7 cellular contexts compared by ENCODE assay signal in genomic region chr3:4978966-4979400, GRCh38.
DNase-seq lines count a peak whose midpoint lies in the region; ATAC-seq and FAIRE-seq lines count a peak whose summit lies in the region.

No MANE protein-coding gene starts in this region.

- no peak for FAIRE-seq in GM18507 (lab: Jason Lieb, UNC)

- H3K4me3 ChIP-seq in iPS-20b (ENCODE audit: low read length) (peak overlapping the region; percentile 76; the same call in 1 of the 2 replicates), skin epidermis (peak overlapping the region; percentile 68 to 95 (median 87))

- H3K9me3 ChIP-seq in iPS-20b (ENCODE audit: insufficient read depth, low read depth, low read length) = no peaks in the 10 kb centered on the region

- H3K36me3 ChIP-seq in iPS-20b (ENCODE audit: insufficient read depth, low read depth, low read length) = no peaks in the 10 kb centered on the region

- H3K27me3 ChIP-seq in iPS-20b (ENCODE audit: insufficient read depth, low read length) = peaks cover 70% of the 10 kb centered on the region

- H3K27ac ChIP-seq in iPS-20b (ENCODE audit: low read length) (no peak overlapping the region), skin epidermis (peak overlapping the region; percentile 95 to 100 (median 99))

- H3K9ac ChIP-seq in iPS-20b (ENCODE audit: low read depth, low read length) = peak overlapping the region; percentile 38; the same call in 1 of the 2 replicates

- ATAC-seq in HG02798 (IDR thresholded peaks at IDR 0.05; ENCODE audit: poor library complexity, unreplicated experiment) = peak; percentile 48

- peaks cover 10% of the 10 kb centered on the region for H3K4me1 ChIP-seq in iPS-20b (ENCODE audit: insufficient read depth, low read length)

- DNase-seq in GM18507 (ENCODE audit: extremely low spot score, insufficient read length, low read depth) = peak; percentile 52
- DNase-seq in NCI-H1930 (lab: John Stamatoyannopoulos, UW) = peak; percentile 54 to 80
- peak; percentile 99 for DNase-seq in UCSD-AML1 (lab: John Stamatoyannopoulos, UW; ENCODE audit: unreplicated experiment)
- DNase-seq in brain pericyte (ENCODE audit: low read depth, low spot score) = peak; percentile 84
